ENCODE assay signal across 8 cellular contexts in genomic region chr19:12956446-12957388, GRCh38.
DNase-seq lines count a peak whose midpoint lies in the region; ATAC-seq lines count a peak whose summit lies in the region.

Gene GADD45GIP1 (minus strand): TSS chr19:12957223. CDS start chr19:12957212, 11 bp downstream.

- ATAC-seq in HG02588 (IDR thresholded peaks at IDR 0.05; ENCODE audit: unreplicated experiment) = peak; percentile 69
- ATAC-seq in GM21717 (IDR thresholded peaks at IDR 0.05; ENCODE audit: unreplicated experiment) = no peak

- peak; percentile 86 for DNase-seq in ELR (ENCODE audit: low read depth)
- peak; percentile 78 for DNase-seq in NCI-H2196 (lab: John Stamatoyannopoulos, UW; ENCODE audit: unreplicated experiment)
- DNase-seq in activated CD4-positive, CD25-positive, alpha-beta regulatory T cell (lab: John Stamatoyannopoulos, UW) = peak; percentile 65 to 70 (median 68)
- peak; percentile 75 for DNase-seq in central memory CD4-positive, alpha-beta T cell
- DNase-seq in islet precursor cell = peak; percentile 89
- DNase-seq in stimulated activated CD4-positive, alpha-beta T cell treated with anti-CD3 and anti-CD28 coated beads, Interleukin-12 subunit alpha, Interleukin-12 subunit beta, amount 100 ng/mL, for 4 hours = peak; percentile 88
